Comparison of ENCODE assay signal across 1 cellular context in genomic region chr19:5031231-5032100, GRCh38.
TF ChIP-seq lines count a peak whose summit lies in the region.

No MANE protein-coding gene starts in this region.

TF ChIP-seq in HEK293, 187 proteins besides CTCF, POLR2A, EP300 and RAD21 (continued from another document and continues in another):
- TF ChIP-seq INSM2 (tag by site-specific recombination; IDR thresholded peaks at IDR 0.05) (no peak), ZSCAN16 (tag by site-specific recombination; IDR thresholded peaks at IDR 0.05) (no peak), ZNF24 (tag by site-specific recombination; IDR thresholded peaks at IDR 0.05) (no peak), TSHZ1 (tag by site-specific recombination; IDR thresholded peaks at IDR 0.05; ENCODE audit: borderline replicate concordance) (no peak), ZXDB (tag by site-specific recombination; IDR thresholded peaks at IDR 0.05) (no peak), ZNF488 (tag by site-specific recombination; IDR thresholded peaks at IDR 0.05) (no peak), BCL11B (tag by site-specific recombination; IDR thresholded peaks at IDR 0.05; ENCODE audit: low read depth) (0 out of 2 replicates have a peak, but pooled peaks have one; percentile 64), ZNF629 (tag by site-specific recombination; IDR thresholded peaks at IDR 0.05) (peak; percentile 72), PATZ1 (tag by site-specific recombination; IDR thresholded peaks at IDR 0.05) (peak; percentile 89), ZNF148 (tag by site-specific recombination; IDR thresholded peaks at IDR 0.05; ENCODE audit: borderline replicate concordance) (no peak), ZSCAN4 (tag by site-specific recombination; IDR thresholded peaks at IDR 0.05) (no peak), ZFP69B (tag by site-specific recombination; IDR thresholded peaks at IDR 0.05) (0 out of 2 replicates have a peak, but pooled peaks have one; percentile 44), ELK4 (IDR thresholded peaks at IDR 0.05; ENCODE audit: borderline replicate concordance, low read depth, low read length) (no peak), YY2 (tag by site-specific recombination; IDR thresholded peaks at IDR 0.05) (no peak), ZEB2 (tag by site-specific recombination; IDR thresholded peaks at IDR 0.05) (peak; percentile 57; the same call in 1 of the 2 replicates), ZNF558 (tag by site-specific recombination; IDR thresholded peaks at IDR 0.05) (no peak), ZBTB17 (tag by site-specific recombination; IDR thresholded peaks at IDR 0.05) (0 out of 2 replicates have a peak, but pooled peaks have one; percentile 38), FEZF1 (tag by site-specific recombination; IDR thresholded peaks at IDR 0.05) (no peak), BCL6B (tag by site-specific recombination; IDR thresholded peaks at IDR 0.05) (no peak), ZNF747 (tag by site-specific recombination; IDR thresholded peaks at IDR 0.05) (no peak), TCF7L2 (IDR thresholded peaks at IDR 0.05; ENCODE audit: borderline replicate concordance, low read depth, low read length) (no peak), ZBTB10 (tag by site-specific recombination; IDR thresholded peaks at IDR 0.05) (no peak), ZNF132 (tag by site-specific recombination; IDR thresholded peaks at IDR 0.05; ENCODE audit: borderline replicate concordance) (no peak), ZNF785 (tag by site-specific recombination; IDR thresholded peaks at IDR 0.05) (no peak), ZBTB20 (tag by site-specific recombination; IDR thresholded peaks at IDR 0.05) (peak; percentile 27; the same call in 1 of the 2 replicates), ZNF544 (tag by site-specific recombination; IDR thresholded peaks at IDR 0.05) (no peak), SP7 (tag by site-specific recombination; IDR thresholded peaks at IDR 0.05) (peak; percentile 62), ZNF26 (tag by site-specific recombination; IDR thresholded peaks at IDR 0.05) (no peak), ZNF398 (tag by site-specific recombination; IDR thresholded peaks at IDR 0.05) (no peak), ZNF76 (tag by site-specific recombination; IDR thresholded peaks at IDR 0.05; ENCODE audit: borderline replicate concordance, low read depth) (no peak), HOXA7 (CRISPR knock-in tag; IDR thresholded peaks at IDR 0.05; ENCODE audit: borderline replicate concordance) (no peak), ZNF639 (tag by site-specific recombination; IDR thresholded peaks at IDR 0.05) (no peak), BCL11A (tag by site-specific recombination; IDR thresholded peaks at IDR 0.05; ENCODE audit: low read depth) (no peak)
